Comparison of ENCODE assay signal across 9 cellular contexts in the genomic region with DNA sequence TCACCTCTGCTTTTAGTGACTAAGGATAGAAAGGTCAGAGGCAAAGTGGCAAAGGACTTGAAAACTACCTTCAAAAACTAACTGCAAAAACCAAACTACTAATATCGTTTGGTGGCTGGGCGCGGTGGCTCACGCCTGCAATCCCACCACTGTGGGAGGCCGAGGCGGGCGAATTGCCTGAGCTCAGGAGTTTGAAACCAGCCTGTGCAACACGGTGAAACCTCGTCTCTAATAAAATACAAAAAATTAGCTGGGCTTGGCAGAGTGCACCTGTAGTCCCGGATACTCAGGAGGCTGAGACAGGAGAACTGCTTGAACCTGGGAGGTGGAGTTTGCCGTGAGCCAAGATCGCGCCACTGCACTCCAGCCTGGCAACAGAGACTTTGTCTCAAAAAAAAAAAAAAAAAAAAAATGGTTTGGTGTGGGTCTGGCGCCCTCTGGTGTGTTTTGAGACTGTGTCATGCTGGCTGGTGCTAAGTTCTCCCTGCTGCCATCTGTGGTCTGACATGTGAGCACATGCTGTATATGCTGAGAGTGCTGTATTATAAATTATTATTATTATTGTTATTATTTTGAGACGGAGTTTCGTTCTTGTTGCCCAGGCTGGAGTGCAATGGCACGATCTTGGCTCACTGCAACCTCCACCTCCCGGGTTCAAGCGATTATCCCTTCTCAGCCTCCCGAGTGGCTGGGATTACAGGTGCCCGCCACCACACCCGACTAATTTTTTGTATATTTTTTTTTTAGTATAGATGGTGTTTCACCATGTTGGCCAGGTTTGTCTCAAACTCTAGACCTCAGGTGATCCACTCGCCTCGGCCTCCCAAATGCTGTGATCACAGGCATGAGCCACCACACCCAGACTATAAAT. TPM values are rescaled to one million over a fixed set of nuclear protein-coding genes. Genes with fewer than 3 reads are reported as not detected.
DNase-seq lines count a peak whose midpoint lies in the region; ATAC-seq and TF ChIP-seq lines count a peak whose summit lies in the region.
"Had no signal": no experiment of that assay in that cellular context is flagged by ENCODE, and none has a peak within 500 bp of the region (broad histone marks: within the 10 kb centered on the region; RNA-seq: fewer than 3 reads in every experiment).

No MANE protein-coding gene starts in this region.

- H3K36me3 Mint-ChIP-seq in activated CD4-positive, alpha-beta T cell treated with anti-CD3 and anti-CD28 coated beads for 36 hours (ENCODE audit: low read depth) = no peaks in the 10 kb centered on the region

- POLR2A ChIA-PET in activated CD4-positive, alpha-beta T cell treated with anti-CD3 and anti-CD28 coated beads for 36 hours (lab: Charles Lee) = interaction anchor here (1.1 kb wide), 1 partner anchor 19 kb away, joined by 4 read pairs; no protein-coding TSS in a partner anchor

- ATAC-seq in GM18867 (IDR thresholded peaks at IDR 0.05; ENCODE audit: unreplicated experiment) (peak; percentile 72), HG03159 (IDR thresholded peaks at IDR 0.05; ENCODE audit: unreplicated experiment) (peak; percentile 95)
- ATAC-seq in activated CD4-positive, alpha-beta T cell treated with anti-CD3 and anti-CD28 coated beads for 36 hours = peak; percentile 99

- no peak overlapping the region for H3K4me3 Mint-ChIP-seq in activated CD4-positive, alpha-beta T cell treated with anti-CD3 and anti-CD28 coated beads for 36 hours

- TF ChIP-seq CTCF in choroid plexus epithelial cell (conservative IDR thresholded peaks at IDR 0.05; ENCODE audit: low read depth, low read length) (peak; percentile 89), lower leg skin (IDR thresholded peaks at IDR 0.05) (peak in 1 of 3 donors; percentile 31)

- CTCF ChIA-PET in activated CD4-positive, alpha-beta T cell treated with anti-CD3 and anti-CD28 coated beads for 36 hours (lab: Charles Lee) = interaction anchor here (0.6 to 2.5 kb wide), 31 partner anchors 8 to 269 kb away, joined by 3 to 39 read pairs (median 4); no protein-coding TSS in a partner anchor

- peaks cover 6% of the 10 kb centered on the region for H3K27me3 Mint-ChIP-seq in activated CD4-positive, alpha-beta T cell treated with anti-CD3 and anti-CD28 coated beads for 36 hours

- no peak for TF ChIP-seq POLR2A in lower leg skin (IDR thresholded peaks at IDR 0.05)

- H3K9me3 Mint-ChIP-seq in activated CD4-positive, alpha-beta T cell treated with anti-CD3 and anti-CD28 coated beads for 36 hours (ENCODE audit: low read depth) = peaks cover 5% of the 10 kb centered on the region

- DNase-seq in AML-193 (lab: John Stamatoyannopoulos, UW) = peak; percentile 78 to 81
- peak; percentile 39 for DNase-seq in NCI-H446 treated with DMSO at 0.1 percent for 48 hours (lab: John Stamatoyannopoulos, UW)
- peak; percentile 82 for DNase-seq in activated CD4-positive, alpha-beta T cell treated with anti-CD3 and anti-CD28 coated beads for 36 hours
- DNase-seq in choroid plexus epithelial cell (ENCODE audit: low read depth) = peak; percentile 96
- peak; percentile 45 to 84 for DNase-seq in lower leg skin (ENCODE audit: low spot score in 2 of 2)
- DNase-seq in stimulated activated CD8-positive, alpha-beta memory T cell treated with anti-CD3 and anti-CD28 coated beads, Interleukin-12 subunit alpha, Interleukin-12 subunit beta, amount 100 ng/mL, for 24 hours (ENCODE audit: extremely low read depth) = peak; percentile 24

- H3K4me1 Mint-ChIP-seq in activated CD4-positive, alpha-beta T cell treated with anti-CD3 and anti-CD28 coated beads for 36 hours = no peaks in the 10 kb centered on the region

- 57 to 60% methylated on average over 24 of the region's 24 CpGs for WGBS in lower leg skin, 2 donors

- H3K27ac Mint-ChIP-seq in activated CD4-positive, alpha-beta T cell treated with anti-CD3 and anti-CD28 coated beads for 36 hours = no peak overlapping the region
- H3K27ac Mint-ChIP-seq: IgD-negative memory B cell had no signal

- H3K4me3 ChIP-seq in choroid plexus epithelial cell (ENCODE audit: low read depth, low read length) (no peak overlapping the region), lower leg skin (ENCODE audit: low read depth, poor library complexity, severe bottlenecking) (no peak overlapping the region)

- intact Hi-C loops in activated CD4-positive, alpha-beta T cell treated with anti-CD3 and anti-CD28 coated beads for 36 hours (cut with DNase I, micrococcal nuclease) = loop anchor here (1.0 to 10.0 kb wide), 7 partner anchors 34 to 148 kb away; no protein-coding TSS in a partner anchor
- intact Hi-C loops in lower leg skin (cut with DNase I; ENCODE audit: low total_unique reads) = loop anchor here (10.0 kb wide), 1 partner anchor 153 kb away; no protein-coding TSS in a partner anchor

RNA-seq across cellular contexts. Expression of a gene that starts 36.0 kb away (rescaled TPM):
- total RNA-seq in activated CD4-positive, alpha-beta T cell treated with anti-CD3 and anti-CD28 coated beads for 36 hours = under 1 TPM; 0.43 to 0.47 TPM
- total RNA-seq in lower leg skin = under 1 TPM in 1 of 4 donors, not detected in 3; 0.19 TPM

RNA-seq across cellular contexts. Expression of a gene that starts 47.8 kb away (rescaled TPM):
- under 1 TPM; 0.09 to 0.16 TPM for total RNA-seq in activated CD4-positive, alpha-beta T cell treated with anti-CD3 and anti-CD28 coated beads for 36 hours
- 10 to 100 TPM in 1 of 4 donors, 1 to 10 TPM in 2, under 1 TPM in 1; 0.27 to 40.0 (median 5.3) TPM for total RNA-seq in lower leg skin

Comparison
In these comparisons a context has a peak if more than half of its experiments do, and no peak if none do; other contexts are left out.
1. DNase-seq: peak in every context shown above with its lines; median percentile 96 in choroid plexus epithelial cell; 82 in activated CD4-positive, alpha-beta T cell treated with anti-CD3 and anti-CD28 coated beads for 36 hours; 80 in AML-193; 64 in lower leg skin; 39 in NCI-H446 treated with DMSO at 0.1 percent for 48 hours; 24 in stimulated activated CD8-positive, alpha-beta memory T cell treated with anti-CD3 and anti-CD28 coated beads, Interleukin-12 subunit alpha, Interleukin-12 subunit beta, amount 100 ng/mL, for 24 hours.